In the genomic region with DNA sequence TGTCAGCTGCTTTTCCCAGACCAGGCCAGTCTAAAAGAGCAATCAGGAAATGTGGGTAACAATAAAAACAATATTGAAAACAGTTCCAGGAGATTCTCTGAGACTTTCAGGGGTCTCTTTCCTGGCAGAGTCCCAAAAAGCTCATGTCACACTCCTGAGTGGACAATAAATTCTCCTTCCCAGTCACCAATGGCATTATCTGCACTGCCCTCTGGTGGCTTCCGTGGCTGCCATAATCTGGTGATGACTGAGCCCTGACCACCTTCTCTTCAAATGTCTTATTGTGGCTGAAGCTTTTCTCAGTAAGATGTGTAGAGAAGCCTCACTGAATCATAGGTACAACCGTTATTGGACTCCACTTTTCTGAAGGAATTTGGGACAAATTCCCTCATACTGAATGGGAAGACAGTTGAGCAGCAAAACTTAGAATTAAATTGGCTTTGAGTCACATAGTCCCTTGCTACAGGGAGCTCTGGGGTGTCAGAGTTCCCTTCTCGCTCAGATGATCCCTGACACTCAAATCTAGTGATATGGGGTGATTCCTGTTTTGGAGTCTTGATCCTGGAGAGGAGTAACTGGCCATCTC, we compare ENCODE assay signal across 9 cellular contexts. TPM values are rescaled to one million over a fixed set of nuclear protein-coding genes. Genes with fewer than 3 reads are reported as not detected.
DNase-seq lines count a peak whose midpoint lies in the region; ATAC-seq and TF ChIP-seq lines count a peak whose summit lies in the region.
"Had no signal": no experiment of that assay in that cellular context is flagged by ENCODE, and none has a peak within 500 bp of the region (broad histone marks: within the 10 kb centered on the region; RNA-seq: fewer than 3 reads in every experiment).

No MANE protein-coding gene starts in this region.

- no peaks in the 10 kb centered on the region for H3K4me1 Mint-ChIP-seq in brain

- peaks cover 0 to 2% (median 0%) of the 10 kb centered on the region in 5 experiments for H3K9me3 Mint-ChIP-seq in brain
- H3K9me3 Mint-ChIP-seq: activated naive CD4-positive, alpha-beta T cell treated with anti-CD3 and anti-CD28 coated beads, Interleukin-2, amount 50 U/mL, for 72 hours had no signal

- no peak overlapping the region for H3K4me3 Mint-ChIP-seq in brain

- TF ChIP-seq CTCF in brain (conservative IDR thresholded peaks at IDR 0.05) (peak; percentile 15 to 33), lung (IDR thresholded peaks at IDR 0.05; ENCODE audit: control extremely low read depth, extremely low read depth) (peak; percentile 21), tibial artery (IDR thresholded peaks at IDR 0.05) (peak; percentile 35 to 43)

- no peak overlapping the region for H3K27ac ChIP-seq in lung (ENCODE audit: low read depth in 1 of 2, low read length in 1 of 2)
- H3K27ac ChIP-seq in tibial artery = no peak overlapping the region

- no peaks in the 10 kb centered on the region for H3K27me3 Mint-ChIP-seq in brain

- H3K4me3 ChIP-seq in lung (no peak overlapping the region), tibial artery (no peak overlapping the region)

- peak; percentile 50 for ATAC-seq in HG02763 (IDR thresholded peaks at IDR 0.05; ENCODE audit: unreplicated experiment)
- ATAC-seq in lung (ENCODE audit: insufficient read depth, low FRiP score) = no peak

- DNase-seq in activated T-cell treated with anti-CD3 and anti-CD28 coated beads for 24 hours (ENCODE audit: low read depth) (peak; percentile 7), activated T-cell treated with anti-CD3 and anti-CD28 coated beads for 4 hours (no peak), RPMI8226 (peak; percentile 35), lung (ENCODE audit: low spot score) (no peak), tibial artery (peak in 1 of 2 donors; percentile 34), NCI-H1092 (lab: John Stamatoyannopoulos, UW) (no peak)

- H3K27ac Mint-ChIP-seq in brain = no peak overlapping the region
- H3K27ac Mint-ChIP-seq: activated naive CD4-positive, alpha-beta T cell treated with anti-CD3 and anti-CD28 coated beads, Interleukin-2, amount 50 U/mL, for 72 hours had no signal

- H3K36me3 ChIP-seq in lung (ENCODE audit: control insufficient read depth in 2 of 2, insufficient read depth in 2 of 2, low read length in 2 of 2) (no peaks in the 10 kb centered on the region), tibial artery (no peaks in the 10 kb centered on the region)

- intact Hi-C loops in tibial artery (cut with DNase I; ENCODE audit: low total_unique reads) = no loop called here

- WGBS in lung, 2 donors = 54 to 57% methylated on average over 3 of the region's 3 CpGs

- no peaks in the 10 kb centered on the region for H3K36me3 Mint-ChIP-seq in brain
- H3K36me3 Mint-ChIP-seq: activated naive CD4-positive, alpha-beta T cell treated with anti-CD3 and anti-CD28 coated beads, Interleukin-2, amount 50 U/mL, for 72 hours had no signal

- H3K9me3 ChIP-seq in lung (ENCODE audit: control insufficient read depth in 2 of 2, insufficient read depth in 1 of 2, low read length in 1 of 2) (no peaks in the 10 kb centered on the region), tibial artery (no peaks in the 10 kb centered on the region)

- H3K27me3 ChIP-seq in lung (ENCODE audit: control insufficient read depth, insufficient read depth) (no peaks in the 10 kb centered on the region), tibial artery (no peaks in the 10 kb centered on the region)

- H3K4me1 ChIP-seq in lung (ENCODE audit: control insufficient read depth in 2 of 2, insufficient read depth in 2 of 2, low read length in 2 of 2) = no peaks in the 10 kb centered on the region
- no peaks in the 10 kb centered on the region for H3K4me1 ChIP-seq in tibial artery

RNA-seq across cellular contexts. Expression of a gene that starts 24.4 kb away (rescaled TPM):
- 0.31 TPM for polyA plus RNA-seq in brain (ENCODE audit: insufficient read depth, low read depth, low replicate concordance)
- total RNA-seq in lung = 1 to 10 TPM; 2.3 to 3.7 TPM
- under 1 TPM; 0.08 to 0.26 TPM for polyA plus RNA-seq in lung

Comparison
In these comparisons a context has a peak if more than half of its experiments do, and no peak if none do; other contexts are left out.
1. DNase-seq: peak in activated T-cell treated with anti-CD3 and anti-CD28 coated beads for 24 hours (single experiment) and RPMI8226 (single experiment); none in activated T-cell treated with anti-CD3 and anti-CD28 coated beads for 4 hours (single experiment), lung (single experiment) and NCI-H1092 (single experiment).
2. Peak in every context shown above with its lines, with median percentiles within 50 percentile points of each other: CTCF ChIP-seq.